ENCODE assay signal across 1 cellular context in genomic region chr2:149536649-149537048, GRCh38.
TF ChIP-seq lines count a peak whose summit lies in the region.

No MANE protein-coding gene starts in this region.

TF ChIP-seq in GM23338, 12 proteins besides CTCF, POLR2A, EP300 and RAD21 (continued from another document):
- no peak for TF ChIP-seq ZNF462 (CRISPR knock-in tag; IDR thresholded peaks at IDR 0.05)
- TF ChIP-seq ZNF331 (CRISPR knock-in tag; IDR thresholded peaks at IDR 0.05; ENCODE audit: low read depth), result no peak
